24 cellular contexts compared by ENCODE assay signal in the genomic region with DNA sequence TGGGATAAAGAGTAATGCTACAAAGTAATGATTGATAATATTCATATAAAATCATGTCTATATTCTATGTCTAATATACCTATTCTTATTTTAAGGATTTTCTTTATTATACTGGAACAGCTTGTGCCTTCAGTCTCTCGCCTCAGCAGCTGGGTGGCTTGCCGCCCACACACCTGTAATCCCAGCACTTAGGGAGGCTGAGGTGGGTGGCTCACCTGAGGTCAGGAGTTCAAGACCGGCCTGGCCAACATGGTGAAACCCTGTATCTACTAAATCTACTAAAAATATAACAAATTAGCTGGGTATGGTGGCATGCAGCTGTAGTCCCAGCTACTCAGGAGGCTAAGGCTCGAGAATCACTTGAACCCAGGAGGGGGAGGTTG.
"Had no signal": no experiment of that assay in that cellular context is flagged by ENCODE, and none has a peak within 500 bp of the region (broad histone marks: within the 10 kb centered on the region; RNA-seq: fewer than 3 reads in every experiment).

No MANE protein-coding gene starts in this region.

- H3K4me1 ChIP-seq: colonic mucosa, gastrocnemius medialis, heart right ventricle, left lung had no signal

- H3K4me3 ChIP-seq: colonic mucosa, esophagus squamous epithelium, gastrocnemius medialis, heart right ventricle, left lung, lower lobe of right lung, mucosa of descending colon had no signal

- FAIRE-seq: endometrium, islet of Langerhans, keratinocyte had no signal

- H3K27ac ChIP-seq: colonic mucosa, epithelial cell of prostate, esophagus squamous epithelium, gastrocnemius medialis, heart right ventricle, left lung, lower lobe of right lung had no signal

- H3K36me3 ChIP-seq: colonic mucosa, esophagus squamous epithelium, gastrocnemius medialis, heart right ventricle, left lung, lower lobe of right lung had no signal

- H3K9me3 ChIP-seq: colonic mucosa, esophagus squamous epithelium, gastrocnemius medialis, heart right ventricle, left lung, lower lobe of right lung, mucosa of descending colon had no signal

- H3K27me3 ChIP-seq: colonic mucosa, esophagus squamous epithelium, gastrocnemius medialis, heart right ventricle, left lung had no signal

- DNase-seq: colonic mucosa; cortex of kidney; effector CD8-positive, alpha-beta T cell; effector memory CD8-positive, alpha-beta T cell; endodermal cell; erythroblast; esophagus squamous epithelium; foreskin fibroblast; foreskin melanocyte; gastrocnemius medialis; glutamatergic neuron; heart right ventricle; hippocampal formation; left cardiac atrium; left lung; left ventricle myocardium superior; lower lobe of right lung; mesenchymal stem cell; mucosa of descending colon had no signal

- ATAC-seq: effector memory CD8-positive, alpha-beta T cell; esophagus mucosa; gastrocnemius medialis; heart right ventricle; left cardiac atrium; left lung; left ventricle myocardium superior; lower lobe of right lung; mucosa of descending colon had no signal
